Comparison of ENCODE assay signal across 24 cellular contexts in the genomic region with DNA sequence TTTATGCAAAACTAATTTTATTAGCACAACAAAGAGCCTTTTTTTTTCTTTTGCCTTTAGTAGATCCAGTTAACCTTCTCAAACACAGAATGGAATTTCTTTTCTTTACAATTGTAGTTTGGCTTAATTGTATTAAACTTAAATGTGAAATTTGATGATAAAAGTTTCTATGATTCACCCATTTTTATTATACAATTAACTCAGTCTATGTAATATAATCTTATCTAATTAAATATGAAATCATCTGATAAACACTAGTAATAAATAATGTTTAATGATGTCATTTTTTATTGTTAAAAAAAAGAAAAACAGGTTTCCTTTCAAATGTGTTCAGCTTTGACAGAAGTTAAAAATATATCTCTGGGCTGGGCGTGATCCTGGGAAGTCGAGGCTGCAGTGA.
"Had no signal": no experiment of that assay in that cellular context is flagged by ENCODE, and none has a peak within 500 bp of the region (broad histone marks: within the 10 kb centered on the region; RNA-seq: fewer than 3 reads in every experiment).

No MANE protein-coding gene starts in this region.

- ATAC-seq: esophagus mucosa; gastroesophageal sphincter; heart left ventricle; left cardiac atrium; left lung; left ventricle myocardium superior; lower lobe of right lung; naive thymus-derived CD4-positive, alpha-beta T cell; natural killer cell had no signal

- H3K9me3 ChIP-seq: esophagus squamous epithelium, gastroesophageal sphincter, heart left ventricle, left lung, lower lobe of right lung had no signal

- H3K4me1 ChIP-seq: esophagus squamous epithelium, gastroesophageal sphincter, heart left ventricle, left lung, lower lobe of right lung had no signal

- H2AFZ ChIP-seq: hepatocyte had no signal

- H3K27ac ChIP-seq: coronary artery, dorsolateral prefrontal cortex, epithelial cell of prostate, esophagus squamous epithelium, gastroesophageal sphincter, heart left ventricle, hepatocyte, left lung, lower lobe of right lung had no signal

- H3K4me3 ChIP-seq: coronary artery, dorsolateral prefrontal cortex, esophagus squamous epithelium, gastroesophageal sphincter, heart left ventricle, hepatocyte, left lung, lower lobe of right lung had no signal

- DNase-seq: dermis blood vessel endothelial cell; dorsolateral prefrontal cortex; effector CD4-positive, alpha-beta T cell; effector memory CD4-positive, alpha-beta T cell; erythroblast; esophagus squamous epithelium; foreskin fibroblast; foreskin melanocyte; heart left ventricle; islet precursor cell; left cardiac atrium; left lung; left ventricle myocardium superior; lower lobe of right lung; mesenchymal stem cell; midbrain; naive thymus-derived CD4-positive, alpha-beta T cell; natural killer cell had no signal

- H3K79me2 ChIP-seq: hepatocyte had no signal

- FAIRE-seq: colon had no signal

- H3K27me3 ChIP-seq: dorsolateral prefrontal cortex, esophagus squamous epithelium, gastroesophageal sphincter, heart left ventricle, hepatocyte, left lung had no signal

- H3K36me3 ChIP-seq: esophagus squamous epithelium, gastroesophageal sphincter, heart left ventricle, left lung, lower lobe of right lung had no signal

- H3K4me2 ChIP-seq: hepatocyte had no signal
